ENCODE assay signal across 7 cellular contexts in genomic region chr3:112773864-112774263, GRCh38.
A peak's percentile ranks its signal among the peaks of the same experiment; 100 is the strongest.
DNase-seq lines count a peak whose midpoint lies in the region; ATAC-seq and TF ChIP-seq lines count a peak whose summit lies in the region.

No MANE protein-coding gene starts in this region.

- no peak for TF ChIP-seq CTCF in left lung (IDR thresholded peaks at IDR 0.05)

- no peaks in the 10 kb centered on the region for H3K36me3 ChIP-seq in left lung

- H3K27ac ChIP-seq in left lung = peak overlapping the region; percentile 4 to 41

- no peaks in the 10 kb centered on the region for H3K27me3 ChIP-seq in left lung

- peaks cover 38% of the 10 kb centered on the region for H3K4me1 Mint-ChIP-seq in T-helper 2 cell treated with Interferon-gamma antibody and Interleukin-4, amounts not matched to agents 5 μg/mL and 100 μg/mL, for 36 hours (ENCODE audit: low read depth)

- H3K4me3 Mint-ChIP-seq in T-helper 2 cell treated with Interferon-gamma antibody and Interleukin-4, amounts not matched to agents 5 μg/mL and 100 μg/mL, for 36 hours = peak overlapping the region; percentile 4

- DNase-seq in T-helper 2 cell treated with Interferon-gamma antibody and Interleukin-4, amounts not matched to agents 5 μg/mL and 100 μg/mL, for 36 hours (ENCODE audit: low spot score) = peak; percentile 7
- DNase-seq in left lung (peak in 1 of 2 donors; percentile 55), NCI-H1930 (lab: John Stamatoyannopoulos, UW) (no peak)

- peak overlapping the region; percentile 56 for H3K27ac Mint-ChIP-seq in T-helper 2 cell treated with Interferon-gamma antibody and Interleukin-4, amounts not matched to agents 5 μg/mL and 100 μg/mL, for 36 hours

- H3K36me3 Mint-ChIP-seq in T-helper 2 cell treated with Interferon-gamma antibody and Interleukin-4, amounts not matched to agents 5 μg/mL and 100 μg/mL, for 36 hours (ENCODE audit: low read depth) = no peaks in the 10 kb centered on the region

- H3K4me3 ChIP-seq in left lung = no peak overlapping the region

- intact Hi-C loops in left lung (cut with DNase I) = no loop called here

- peaks cover 3 to 53% of the 10 kb centered on the region in 2 donors for H3K4me1 ChIP-seq in left lung

- H3K9me3 ChIP-seq in left lung = no peaks in the 10 kb centered on the region

- no peaks in the 10 kb centered on the region for H3K9me3 Mint-ChIP-seq in T-helper 2 cell treated with Interferon-gamma antibody and Interleukin-4, amounts not matched to agents 5 μg/mL and 100 μg/mL, for 36 hours

- ATAC-seq in GM18861 (IDR thresholded peaks at IDR 0.05; ENCODE audit: unreplicated experiment) (peak; percentile 55), HG03378 (IDR thresholded peaks at IDR 0.05; ENCODE audit: unreplicated experiment) (peak; percentile 48), left lung (peak; percentile 43), HG02571 (IDR thresholded peaks at IDR 0.05; ENCODE audit: unreplicated experiment) (no peak), GM21367 (IDR thresholded peaks at IDR 0.05; ENCODE audit: unreplicated experiment) (no peak)

- H3K27me3 Mint-ChIP-seq in T-helper 2 cell treated with Interferon-gamma antibody and Interleukin-4, amounts not matched to agents 5 μg/mL and 100 μg/mL, for 36 hours (ENCODE audit: low read depth) = no peaks in the 10 kb centered on the region

Comparison
In these comparisons a context has a peak if more than half of its experiments do, and no peak if none do; other contexts are left out.
1. ATAC-seq: peak in GM18861 (single experiment), HG03378 (single experiment) and left lung (single experiment); none in HG02571 (single experiment) and GM21367 (single experiment).